In genomic region chr4:51909236-51909703, GRCh38 we compare ENCODE assay signal across 30 cellular contexts.
DNase-seq lines count a peak whose midpoint lies in the region; ATAC-seq, FAIRE-seq and TF ChIP-seq lines count a peak whose summit lies in the region.
"Had no signal": no experiment of that assay in that cellular context is flagged by ENCODE, and none has a peak within 500 bp of the region (broad histone marks: within the 10 kb centered on the region; RNA-seq: fewer than 3 reads in every experiment).

No MANE protein-coding gene starts in this region.

- no peak overlapping the region for H2BK120ac ChIP-seq in mesendoderm (ENCODE audit: low read depth, low read length)

- H2AK5ac ChIP-seq in mesendoderm (ENCODE audit: low read length) = no peak overlapping the region

- H3K27me3 ChIP-seq in bronchial epithelial cell (ENCODE audit: control insufficient read depth, insufficient read depth, low read length) (no peaks in the 10 kb centered on the region), mesendoderm (ENCODE audit: insufficient read depth, low read length, poor library complexity) (no peaks in the 10 kb centered on the region), transverse colon (no peaks in the 10 kb centered on the region)
- H3K27me3 ChIP-seq: adrenal gland, brain microvascular endothelial cell, testis, vagina had no signal

- H3K9ac ChIP-seq in mesendoderm (ENCODE audit: low read length) = no peak overlapping the region

- no peak for TF ChIP-seq EP300 in transverse colon (IDR thresholded peaks at IDR 0.05; ENCODE audit: low read depth)

- ATAC-seq in HG03196 (IDR thresholded peaks at IDR 0.05; ENCODE audit: unreplicated experiment) (no peak), GM19324 (IDR thresholded peaks at IDR 0.05; ENCODE audit: low FRiP score, unreplicated experiment) (no peak)
- ATAC-seq: activated T-cell treated with anti-CD3 and anti-CD28 coated beads, Interleukin-2, amount 50 U/mL, for 4 hours; lower lobe of right lung; Right ventricle myocardium inferior had no signal

- no peak overlapping the region for H3K4ac ChIP-seq in mesendoderm (ENCODE audit: low read depth, low read length)

- no peaks in the 10 kb centered on the region for H3K9me3 ChIP-seq in transverse colon
- H3K9me3 ChIP-seq: adrenal gland, HAP-1, lower lobe of right lung, testis, vagina had no signal

- peak overlapping the region; percentile 10 for H2BK5ac ChIP-seq in mesendoderm (ENCODE audit: low read length)

- no peak overlapping the region for H3K56ac ChIP-seq in mesendoderm (ENCODE audit: low read length)

- DNase-seq in DMS53 (lab: John Stamatoyannopoulos, UW) (peak; percentile 2), DMS53 treated with DMSO at 0.1 percent for 48 hours (lab: John Stamatoyannopoulos, UW; ENCODE audit: unreplicated experiment) (no peak), bronchial epithelial cell (ENCODE audit: low read depth) (no peak), mesendoderm (peak; percentile 52), transverse colon (peak; percentile 85), dermis blood vessel endothelial cell (no peak)
- DNase-seq: activated CD4-positive, alpha-beta T cell treated with anti-CD3 and anti-CD28 coated beads, Interleukin-2, amount 50 U/mL, for 1 hour; activated naive CD4-positive, alpha-beta T cell treated with Interleukin-2 at 50 U/mL for 16 hours; activated T-cell treated with anti-CD3 and anti-CD28 coated beads, Interleukin-2, amount 50 U/mL, for 4 hours; adrenal gland; brain microvascular endothelial cell; CD4-positive, CD25-positive, alpha-beta regulatory T cell; DMS153; effector CD8-positive, alpha-beta T cell; Karpas-422; lower lobe of right lung; NCI-H446 treated with DMSO at 0.1 percent for 48 hours; NCI-H82; OCI-M1; stimulated activated naive CD4-positive, alpha-beta T cell treated with Interleukin-2 at 50 U/mL for 16 hours; T-helper 9 cell; testis had no signal

- no peak overlapping the region for H3K27ac ChIP-seq in mesendoderm (ENCODE audit: low read depth, low read length)
- H3K27ac ChIP-seq in transverse colon = peak overlapping the region; percentile 73 to 80 (median 78)
- H3K27ac ChIP-seq: 22Rv1, adrenal gland, brain microvascular endothelial cell, lower lobe of right lung, testis, vagina had no signal

- H2BK15ac ChIP-seq in mesendoderm (replicated peaks; ENCODE audit: low read depth) = no peak overlapping the region

- peaks cover 1% of the 10 kb centered on the region for H3K4me1 ChIP-seq in mesendoderm (ENCODE audit: control insufficient read depth, low read depth, low read length)
- H3K4me1 ChIP-seq in transverse colon = peaks cover 6 to 44% (median 30%) of the 10 kb centered on the region in 4 donors
- H3K4me1 ChIP-seq: HAP-1, testis, vagina had no signal

- H4K8ac ChIP-seq in mesendoderm (ENCODE audit: low read depth, low read length) = no peak overlapping the region

- H3K36me3 ChIP-seq in bronchial epithelial cell (ENCODE audit: control insufficient read depth, insufficient read depth, low read length) (peaks cover 11% of the 10 kb centered on the region), mesendoderm (ENCODE audit: control insufficient read depth, insufficient read depth, low read length) (peaks cover 5% of the 10 kb centered on the region), transverse colon (peaks cover 0 to 18% (median 0%) of the 10 kb centered on the region in 4 donors)

- peak; percentile 86 for FAIRE-seq in bronchial epithelial cell (lab: Jason Lieb, UNC)
- FAIRE-seq: G401.6, keratinocyte had no signal

- no peak for TF ChIP-seq CTCF in bronchial epithelial cell (IDR thresholded peaks at IDR 0.05; ENCODE audit: insufficient read depth, low read length, severe bottlenecking)
- peak in 1 of 5 experiments; percentile 15 for TF ChIP-seq CTCF in transverse colon (IDR thresholded peaks at IDR 0.05)

- no CpG with 5 or more reads among the region's 7 CpGs for WGBS in mesendoderm (ENCODE audit: extremely low coverage, insufficient coverage, low lambda C conversion rate)
- WGBS in transverse colon (ENCODE audit: low coverage in 1 of 2), 2 donors = 60 to 65% methylated on average over 1 to 7 of the region's 7 CpGs

- peaks cover 2% of the 10 kb centered on the region for H3K79me1 ChIP-seq in mesendoderm (ENCODE audit: low read length)

- H3K4me2 ChIP-seq in mesendoderm (ENCODE audit: low read length) = no peak overlapping the region

- H3K18ac ChIP-seq in mesendoderm (ENCODE audit: low read length) = no peak overlapping the region

- no peak overlapping the region for H3K23ac ChIP-seq in mesendoderm (ENCODE audit: low read length)

- no peak for TF ChIP-seq POLR2A in transverse colon (IDR thresholded peaks at IDR 0.05)

- intact Hi-C loops in transverse colon (cut with DNase I; ENCODE audit: low total_unique reads) = no loop called here

- H3K4me3 ChIP-seq in bronchial epithelial cell (ENCODE audit: low read depth, low read length) = no peak overlapping the region
- H3K4me3 ChIP-seq in mesendoderm (ENCODE audit: low read length) = no peak overlapping the region
- no peak overlapping the region for H3K4me3 ChIP-seq in transverse colon
- H3K4me3 ChIP-seq: adrenal gland, HAP-1, lower lobe of right lung, testis, vagina had no signal

- in situ Hi-C loops in transverse colon (cut with MboI; ENCODE audit: low pct_ligation_motif_present in 1 of 4, low pct_unique_long_range_greater_than_20kb in 1 of 4, low sequenced_read_pairs in 3 of 4) = loop anchor here in 1 of 4 donors (10.0 kb wide), 1 partner anchor 116 kb away; the partner anchor contains the start of gene LRRC66

- no peak overlapping the region for H4K5ac ChIP-seq in mesendoderm (ENCODE audit: low read length)

- H3K79me2 ChIP-seq in mesendoderm (ENCODE audit: control insufficient read depth, insufficient read depth, low read length) = no peaks in the 10 kb centered on the region

Comparison
In these comparisons a context has a peak if more than half of its experiments do, and no peak if none do; other contexts are left out.
1. DNase-seq: peak in DMS53 (single experiment), mesendoderm (single experiment) and transverse colon (single experiment); none in DMS53 treated with DMSO at 0.1 percent for 48 hours (single experiment), bronchial epithelial cell (single experiment) and dermis blood vessel endothelial cell (single experiment).